Comparison of ENCODE assay signal across 16 cellular contexts in genomic region chr7:26388256-26388655, GRCh38.
A peak's percentile ranks its signal among the peaks of the same experiment; 100 is the strongest.
DNase-seq lines count a peak whose midpoint lies in the region; ATAC-seq and TF ChIP-seq lines count a peak whose summit lies in the region.
"Had no signal": no experiment of that assay in that cellular context is flagged by ENCODE, and none has a peak within 500 bp of the region (broad histone marks: within the 10 kb centered on the region; RNA-seq: fewer than 3 reads in every experiment).

No MANE protein-coding gene starts in this region.

- intact Hi-C loops in left ventricle myocardium inferior (cut with micrococcal nuclease), result no loop called here
- intact Hi-C loops in adrenal gland (cut with DNase I), result loop anchor here in 1 of 2 donors (10.0 kb wide), 1 partner anchor 107 kb away; no protein-coding TSS in a partner anchor

- 71 to 77% (median 73%) methylated on average over 4 of the region's 4 CpGs for WGBS in adrenal gland, 4 donors

- TF ChIP-seq POLR2A in adrenal gland (IDR thresholded peaks at IDR 0.05), result no peak

- DNase-seq in CD1c-positive myeloid dendritic cell (ENCODE audit: extremely low spot score), result peak; percentile 45
- DNase-seq in NOMO-1 treated with DMSO at 0.1 percent for 48 hours (lab: John Stamatoyannopoulos, UW; ENCODE audit: unreplicated experiment), result peak; percentile 67
- DNase-seq in left ventricle myocardium inferior, result no peak
- DNase-seq in adrenal gland, result no peak
- no peak for DNase-seq in HUDEP-2 (lab: John Stamatoyannopoulos, UW; ENCODE audit: unreplicated experiment in 76 of 76)
- no peak for DNase-seq in A172 (ENCODE audit: low spot score)
- DNase-seq: activated CD4-positive, alpha-beta T cell treated with anti-CD3 and anti-CD28 coated beads for 1 hour; activated effector memory CD4-positive, alpha-beta T cell treated with Interleukin-2 at 50 U/mL for 16 hours; DND-41; hippocampal formation; NCI-H1436 had no signal

- no peak overlapping the region for H3K27ac ChIP-seq in left ventricle myocardium inferior (replicated peaks)
- no peak overlapping the region for H3K27ac ChIP-seq in adrenal gland
- H3K27ac ChIP-seq: cardiac muscle cell, epithelial cell of prostate had no signal

- H3K36me3 ChIP-seq in left ventricle myocardium inferior (no peaks in the 10 kb centered on the region), adrenal gland (replicated peaks in 1 of 2) (no peaks in the 10 kb centered on the region)
- H3K36me3 ChIP-seq: cardiac muscle cell had no signal

- H3K4me1 ChIP-seq in left ventricle myocardium inferior (no peaks in the 10 kb centered on the region), adrenal gland (replicated peaks in 1 of 2) (no peaks in the 10 kb centered on the region)

- H3K9me3 ChIP-seq in left ventricle myocardium inferior (replicated peaks), result no peaks in the 10 kb centered on the region
- no peaks in the 10 kb centered on the region for H3K9me3 ChIP-seq in adrenal gland (replicated peaks in 1 of 3)

- peaks cover 100% of the 10 kb centered on the region for H3K27me3 ChIP-seq in left ventricle myocardium inferior (ENCODE audit: low read depth)
- H3K27me3 ChIP-seq in adrenal gland, result no peaks in the 10 kb centered on the region

- H3K4me3 ChIP-seq in left ventricle myocardium inferior (no peak overlapping the region), adrenal gland (no peak overlapping the region)
- H3K4me3 ChIP-seq: cardiac muscle cell had no signal

- ATAC-seq in GM19025 (IDR thresholded peaks at IDR 0.05; ENCODE audit: low read depth, unreplicated experiment), result peak; percentile 60
- peak; percentile 66 for ATAC-seq in HG02870 (IDR thresholded peaks at IDR 0.05; ENCODE audit: unreplicated experiment)
- ATAC-seq: SK-N-SH treated with all-trans-retinoic acid at 6 μM for 48 hours had no signal

- no peak for TF ChIP-seq CTCF in left ventricle myocardium inferior (IDR thresholded peaks at IDR 0.05; ENCODE audit: borderline replicate concordance)
- no peak for TF ChIP-seq CTCF in adrenal gland (IDR thresholded peaks at IDR 0.05)

Comparison
In these comparisons a context has a peak if more than half of its experiments do, and no peak if none do; other contexts are left out.
1. DNase-seq: peak in CD1c-positive myeloid dendritic cell (single experiment) and NOMO-1 treated with DMSO at 0.1 percent for 48 hours (single experiment); none in left ventricle myocardium inferior (single experiment), adrenal gland (0 of 7), HUDEP-2 (0 of 76) and A172 (single experiment).